Comparison of ENCODE assay signal across 8 cellular contexts in genomic region chr6:135909737-135910387, GRCh38. TPM values are rescaled to one million over a fixed set of nuclear protein-coding genes. Genes with fewer than 3 reads are reported as not detected.
A peak's percentile ranks its signal among the peaks of the same experiment; 100 is the strongest.
DNase-seq lines count a peak whose midpoint lies in the region; ATAC-seq and TF ChIP-seq lines count a peak whose summit lies in the region.

No MANE protein-coding gene starts in this region.

- H3K27me3 Mint-ChIP-seq in MCF 10A (ENCODE audit: insufficient read depth, unreplicated experiment): no peaks in the 10 kb centered on the region
- no peaks in the 10 kb centered on the region for H3K27me3 Mint-ChIP-seq in T-helper 2 cell treated with Interferon-gamma antibody and Interleukin-4, amounts not matched to agents 5 μg/mL and 100 μg/mL, for 36 hours (ENCODE audit: low read depth)

- ATAC-seq in HG02678 (IDR thresholded peaks at IDR 0.05; ENCODE audit: unreplicated experiment) (peak; percentile 80), lower lobe of right lung (peak; percentile 76 to 79)

- in situ Hi-C loops in brain microvascular endothelial cell (cut with HindIII; ENCODE audit: low pct_ligation_motif_present, low sequenced_read_pairs): no loop called here

- TF ChIP-seq CTCF in MCF 10A (IDR thresholded peaks at IDR 0.05; ENCODE audit: unreplicated experiment) (peak; percentile 57), breast epithelium (IDR thresholded peaks at IDR 0.05) (peak in 1 of 3 donors; percentile 40), brain microvascular endothelial cell (IDR thresholded peaks at IDR 0.05; ENCODE audit: low read depth, low read length, missing control alignments) (peak; percentile 73), lower lobe of right lung (IDR thresholded peaks at IDR 0.05) (peak; percentile 57), thyroid gland (IDR thresholded peaks at IDR 0.05) (peak in 4 of 6 experiments; percentile 16 to 54 (median 42))

- peaks cover 24% of the 10 kb centered on the region for H3K4me1 Mint-ChIP-seq in MCF 10A (ENCODE audit: insufficient read depth, unreplicated experiment)
- H3K4me1 Mint-ChIP-seq in T-helper 2 cell treated with Interferon-gamma antibody and Interleukin-4, amounts not matched to agents 5 μg/mL and 100 μg/mL, for 36 hours (ENCODE audit: low read depth): peaks cover 14% of the 10 kb centered on the region

- CTCF ChIA-PET in MCF 10A (lab: Yijun Ruan, JAX): interaction anchor here (0.5 to 1.3 kb wide), 10 partner anchors 9 to 374 kb away, joined by 3 to 5 read pairs (median 3); no protein-coding TSS in a partner anchor

- no TSS peak for BruUV-seq in MCF 10A (replicated peaks; lab: Mats Ljungman, UMichigan)

- TF ChIP-seq POLR2A in breast epithelium (IDR thresholded peaks at IDR 0.05): no peak
- TF ChIP-seq POLR2A in thyroid gland (IDR thresholded peaks at IDR 0.05): no peak

- H3K4me1 ChIP-seq in breast epithelium: no peaks in the 10 kb centered on the region
- H3K4me1 ChIP-seq in lower lobe of right lung: no peaks in the 10 kb centered on the region
- peaks cover 6% of the 10 kb centered on the region in 2 donors for H3K4me1 ChIP-seq in thyroid gland

- intact Hi-C loops in MCF 10A (cut with micrococcal nuclease) (loop anchor here (1.0 kb wide), 1 partner anchor 374 kb away; no protein-coding TSS in a partner anchor), breast epithelium (cut with DNase I; ENCODE audit: low total_unique reads) (no loop called here), lower lobe of right lung (cut with DNase I) (no loop called here), thyroid gland (cut with DNase I) (no loop called here)

- H3K4me3 Mint-ChIP-seq in MCF 10A (ENCODE audit: unreplicated experiment): no peak overlapping the region
- H3K4me3 Mint-ChIP-seq in T-helper 2 cell treated with Interferon-gamma antibody and Interleukin-4, amounts not matched to agents 5 μg/mL and 100 μg/mL, for 36 hours: peak overlapping the region; percentile 44

- no peaks in the 10 kb centered on the region for H3K9me3 Mint-ChIP-seq in MCF 10A (ENCODE audit: unreplicated experiment)
- no peaks in the 10 kb centered on the region for H3K9me3 Mint-ChIP-seq in T-helper 2 cell treated with Interferon-gamma antibody and Interleukin-4, amounts not matched to agents 5 μg/mL and 100 μg/mL, for 36 hours

- DNase-seq in MCF 10A (ENCODE audit: unreplicated experiment) (peak; percentile 83), breast epithelium (ENCODE audit: low spot score in 2 of 2) (no peak), NCI-H128 (lab: John Stamatoyannopoulos, UW; ENCODE audit: unreplicated experiment) (peak; percentile 50), brain microvascular endothelial cell (peak; percentile 35), lower lobe of right lung (no peak), thyroid gland (peak; percentile 29 to 44)
- peak; percentile 26 for DNase-seq in T-helper 2 cell treated with Interferon-gamma antibody and Interleukin-4, amounts not matched to agents 5 μg/mL and 100 μg/mL, for 36 hours (ENCODE audit: low spot score)

- H3K4me3 ChIP-seq in breast epithelium (no peak overlapping the region), brain microvascular endothelial cell (ENCODE audit: low read depth, low read length) (no peak overlapping the region), lower lobe of right lung (no peak overlapping the region), thyroid gland (replicated peaks in 1 of 3) (no peak overlapping the region)

- POLR2A ChIA-PET in MCF 10A (lab: Yijun Ruan, JAX): interaction anchor here (0.5 to 1.6 kb wide), 3 partner anchors 9 to 340 kb away, joined by 3 to 6 read pairs (median 4); partner anchors contain the start of gene MTFR2

- WGBS in thyroid gland, 2 donors: 59 to 63% methylated on average over 9 of the region's 9 CpGs

- no peak overlapping the region for H3K27ac Mint-ChIP-seq in MCF 10A (ENCODE audit: low read depth, unreplicated experiment)
- peak overlapping the region; percentile 42 for H3K27ac Mint-ChIP-seq in T-helper 2 cell treated with Interferon-gamma antibody and Interleukin-4, amounts not matched to agents 5 μg/mL and 100 μg/mL, for 36 hours

- H3K36me3 Mint-ChIP-seq in MCF 10A (ENCODE audit: insufficient read depth, unreplicated experiment): peaks cover 11% of the 10 kb centered on the region
- peaks cover 26% of the 10 kb centered on the region for H3K36me3 Mint-ChIP-seq in T-helper 2 cell treated with Interferon-gamma antibody and Interleukin-4, amounts not matched to agents 5 μg/mL and 100 μg/mL, for 36 hours (ENCODE audit: low read depth)

- no peak overlapping the region for H3K27ac ChIP-seq in breast epithelium
- H3K27ac ChIP-seq in brain microvascular endothelial cell: no peak overlapping the region
- H3K27ac ChIP-seq in lower lobe of right lung: no peak overlapping the region
- no peak overlapping the region for H3K27ac ChIP-seq in thyroid gland

- H3K27me3 ChIP-seq in breast epithelium (no peaks in the 10 kb centered on the region), brain microvascular endothelial cell (replicated peaks) (no peaks in the 10 kb centered on the region), lower lobe of right lung (ENCODE audit: low read depth) (no peaks in the 10 kb centered on the region), thyroid gland (no peaks in the 10 kb centered on the region)

- no peaks in the 10 kb centered on the region for H3K9me3 ChIP-seq in breast epithelium
- no peaks in the 10 kb centered on the region for H3K9me3 ChIP-seq in lower lobe of right lung
- no peaks in the 10 kb centered on the region for H3K9me3 ChIP-seq in thyroid gland

- no peaks in the 10 kb centered on the region for H3K36me3 ChIP-seq in breast epithelium
- no peaks in the 10 kb centered on the region for H3K36me3 ChIP-seq in brain microvascular endothelial cell (replicated peaks)
- no peaks in the 10 kb centered on the region for H3K36me3 ChIP-seq in lower lobe of right lung
- H3K36me3 ChIP-seq in thyroid gland: no peaks in the 10 kb centered on the region

RNA-seq across cellular contexts. Expression of gene PDE7B, which starts 58.4 kb away (rescaled TPM):
- total RNA-seq in MCF 10A (2022) (0.42 and 1.4 TPM in 2 replicates), breast epithelium (1 to 10 TPM; 3.4 to 5.2 (median 5.1) TPM), lower lobe of right lung (2.2 TPM), thyroid gland (10 to 100 TPM in 1 of 4 donors, 1 to 10 TPM in 3; 7.8 to 13.7 (median 8.6) TPM)

Comparison
In these comparisons a context has a peak if more than half of its experiments do, and no peak if none do; other contexts are left out.
1. DNase-seq: peak in MCF 10A (single experiment), NCI-H128 (single experiment), T-helper 2 cell treated with Interferon-gamma antibody and Interleukin-4, amounts not matched to agents 5 μg/mL and 100 μg/mL, for 36 hours (single experiment), brain microvascular endothelial cell (single experiment) and thyroid gland (2 of 2); none in breast epithelium (0 of 2) and lower lobe of right lung (single experiment).